ENCODE assay signal across 8 cellular contexts in the genomic region with DNA sequence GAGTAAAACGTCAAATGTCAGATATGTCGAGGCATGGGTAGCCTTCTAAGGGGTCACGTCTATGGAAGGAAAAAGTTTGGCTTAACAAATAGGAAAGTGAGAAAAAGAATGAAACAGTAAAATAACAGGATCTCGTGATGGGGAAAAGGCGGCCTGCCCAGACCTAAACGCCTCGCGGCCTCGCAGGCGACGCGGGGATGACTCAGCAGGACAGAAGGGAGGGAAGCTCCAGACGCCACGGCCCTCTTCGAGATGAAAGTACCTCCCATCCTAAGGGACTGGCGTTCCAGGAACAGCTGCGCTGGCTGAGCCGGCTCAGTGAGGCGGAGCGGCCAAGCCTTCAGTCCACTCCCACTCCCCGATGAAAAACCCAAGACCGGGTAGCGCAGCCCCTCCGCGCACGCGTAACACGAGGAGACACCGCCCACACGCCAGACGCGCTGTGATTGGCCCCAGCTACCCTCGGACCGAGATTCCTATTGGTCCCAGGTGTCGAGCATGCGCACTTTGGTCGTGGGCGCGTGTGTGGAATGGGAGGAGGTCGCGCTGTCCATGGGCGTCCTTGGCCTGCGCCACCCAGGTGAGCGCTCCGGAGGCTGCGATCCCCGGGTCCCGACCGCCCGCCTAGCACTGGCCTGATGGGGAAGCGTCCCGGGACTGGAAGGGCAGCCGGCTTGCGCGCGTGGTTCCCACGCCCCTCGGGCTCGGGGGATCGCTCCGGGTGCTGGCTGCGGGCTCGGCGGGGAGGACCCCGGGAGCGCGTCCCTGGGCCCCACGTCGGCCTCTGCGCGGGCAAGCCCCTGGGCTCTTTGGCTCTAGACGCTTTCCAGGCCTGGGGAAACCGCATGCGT.
DNase-seq lines count a peak whose midpoint lies in the region; ATAC-seq, FAIRE-seq and TF ChIP-seq lines count a peak whose summit lies in the region.

No MANE protein-coding gene starts in this region.

- H3K4me3 ChIP-seq in AG09309 (ENCODE audit: control insufficient read depth, low read depth, low read length) (peak overlapping the region; percentile 58), HL-60 (replicated peaks; ENCODE audit: insufficient read depth, low read length) (peak overlapping the region; percentile 34)

- intact Hi-C loops in Right ventricle myocardium superior (cut with DNase I), result no loop called here

- peak; percentile 73 for DNase-seq in AG09309 (ENCODE audit: low read depth)
- peak; percentile 11 for DNase-seq in GM19240 (ENCODE audit: insufficient read length, low spot score)
- peak; percentile 14 to 86 for DNase-seq in HL-60 (ENCODE audit: low read depth in 1 of 2, low spot score in 1 of 2)
- peak; percentile 96 for DNase-seq in SK-MEL-5 (ENCODE audit: low read depth, low spot score)
- peak; percentile 72 for DNase-seq in activated naive CD8-positive, alpha-beta T cell treated with anti-CD3 and anti-CD28 coated beads, Interleukin-2, amount 50 U/mL, for 16 hours (ENCODE audit: low read depth, low spot score)
- peak; percentile 96 for DNase-seq in Right ventricle myocardium superior
- peak; percentile 85 for DNase-seq in pulmonary artery endothelial cell (ENCODE audit: low read depth, low spot score)
- peak; percentile 99 for DNase-seq in urothelium cell line (ENCODE audit: low spot score)

- FAIRE-seq in urothelium cell line (lab: Jason Lieb, UNC), result peak; percentile 93

- H3K27ac ChIP-seq in HL-60 (replicated peaks), result peak overlapping the region; percentile 57

- in situ Hi-C loops in SK-MEL-5 (cut with HindIII; ENCODE audit: low pct_unique_long_range_greater_than_20kb, low sequenced_read_pairs), result no loop called here

- TF ChIP-seq CTCF in AG09309 (IDR thresholded peaks at IDR 0.05; ENCODE audit: control insufficient read depth, insufficient read depth, low read depth, low read length, missing control alignments), result no peak
- TF ChIP-seq CTCF in HL-60 (IDR thresholded peaks at IDR 0.05; ENCODE audit: insufficient read depth, low read length), result no peak

- H3K27me3 ChIP-seq in HL-60 (ENCODE audit: insufficient read depth, poor library complexity, severe bottlenecking), result no peaks in the 10 kb centered on the region

- peak; percentile 99 for ATAC-seq in Right ventricle myocardium superior (ENCODE audit: poor library complexity)

Comparison
In these comparisons a context has a peak if more than half of its experiments do, and no peak if none do; other contexts are left out.
1. Peak in every context shown above with its lines: DNase-seq, ATAC-seq, H3K4me3 ChIP-seq and H3K27ac ChIP-seq.
2. DNase-seq: peak in every context shown above with its lines; median percentile 99 in urothelium cell line; 96 in SK-MEL-5; 96 in Right ventricle myocardium superior; 85 in pulmonary artery endothelial cell; 73 in AG09309; 72 in activated naive CD8-positive, alpha-beta T cell treated with anti-CD3 and anti-CD28 coated beads, Interleukin-2, amount 50 U/mL, for 16 hours; 50 in HL-60; 11 in GM19240.